ENCODE assay signal across 1 cellular context in the genomic region with DNA sequence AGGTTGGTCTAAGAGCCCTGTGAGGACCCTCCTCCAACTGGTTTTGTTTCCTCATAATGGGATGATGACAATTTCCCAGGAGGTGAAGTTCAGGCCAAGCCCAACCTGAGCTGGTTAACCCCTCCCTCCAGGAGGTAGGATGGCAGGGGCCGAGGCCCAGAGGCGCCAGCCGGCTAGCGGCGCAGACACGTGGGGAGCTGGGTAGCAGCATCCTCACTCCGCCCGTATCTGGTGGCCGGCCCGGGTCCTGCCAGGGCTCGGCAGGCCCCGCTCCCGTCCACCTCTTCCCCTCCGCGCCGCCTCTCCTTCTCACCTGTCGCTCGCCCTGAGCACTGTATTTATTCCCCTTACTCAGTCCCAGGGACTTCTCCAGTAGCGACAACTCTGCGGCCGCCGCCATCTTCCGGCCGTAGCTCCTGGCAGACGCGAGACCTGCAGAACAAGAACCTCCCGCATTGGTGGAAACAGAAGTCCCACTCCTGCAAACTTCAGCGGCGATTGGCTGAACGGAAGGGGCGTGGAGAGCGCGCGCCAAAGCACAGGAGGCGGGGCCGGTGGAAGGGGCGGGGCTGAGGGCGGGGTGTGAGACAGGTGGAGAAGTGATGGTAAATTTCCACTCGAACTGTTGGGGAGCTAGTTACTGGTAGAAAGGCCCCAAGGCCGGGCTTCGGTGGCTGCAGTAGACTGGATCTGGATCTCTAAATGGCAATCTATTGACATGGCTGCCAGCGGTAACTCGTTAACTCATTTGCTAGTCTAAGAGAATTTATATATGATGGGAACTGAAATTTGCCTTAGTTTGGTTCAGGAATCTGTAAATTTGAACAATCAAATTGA.
TF ChIP-seq lines count a peak whose summit lies in the region.

A gene (minus strand): TSS at position 427 of the 837 bp plus-strand sequence. CDS start 27 bp downstream, at position 400.

TF ChIP-seq in HEK293, 187 proteins besides CTCF, POLR2A, EP300 and RAD21 (continued from another document):
- TF ChIP-seq, protein P1, sequence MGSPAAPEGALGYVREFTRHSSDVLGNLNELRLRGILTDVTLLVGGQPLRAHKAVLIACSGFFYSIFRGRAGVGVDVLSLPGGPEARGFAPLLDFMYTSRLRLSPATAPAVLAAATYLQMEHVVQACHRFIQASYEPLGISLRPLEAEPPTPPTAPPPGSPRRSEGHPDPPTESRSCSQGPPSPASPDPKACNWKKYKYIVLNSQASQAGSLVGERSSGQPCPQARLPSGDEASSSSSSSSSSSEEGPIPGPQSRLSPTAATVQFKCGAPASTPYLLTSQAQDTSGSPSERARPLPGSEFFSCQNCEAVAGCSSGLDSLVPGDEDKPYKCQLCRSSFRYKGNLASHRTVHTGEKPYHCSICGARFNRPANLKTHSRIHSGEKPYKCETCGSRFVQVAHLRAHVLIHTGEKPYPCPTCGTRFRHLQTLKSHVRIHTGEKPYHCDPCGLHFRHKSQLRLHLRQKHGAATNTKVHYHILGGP (tag by site-specific recombination; IDR thresholded peaks at IDR 0.05) = no peak
- no peak for TF ChIP-seq ZNF768 (tag by site-specific recombination; IDR thresholded peaks at IDR 0.05)
- no peak for TF ChIP-seq SETDB1 (IDR thresholded peaks at IDR 0.05; ENCODE audit: insufficient read length, low read length)
- TF ChIP-seq, protein P2, sequence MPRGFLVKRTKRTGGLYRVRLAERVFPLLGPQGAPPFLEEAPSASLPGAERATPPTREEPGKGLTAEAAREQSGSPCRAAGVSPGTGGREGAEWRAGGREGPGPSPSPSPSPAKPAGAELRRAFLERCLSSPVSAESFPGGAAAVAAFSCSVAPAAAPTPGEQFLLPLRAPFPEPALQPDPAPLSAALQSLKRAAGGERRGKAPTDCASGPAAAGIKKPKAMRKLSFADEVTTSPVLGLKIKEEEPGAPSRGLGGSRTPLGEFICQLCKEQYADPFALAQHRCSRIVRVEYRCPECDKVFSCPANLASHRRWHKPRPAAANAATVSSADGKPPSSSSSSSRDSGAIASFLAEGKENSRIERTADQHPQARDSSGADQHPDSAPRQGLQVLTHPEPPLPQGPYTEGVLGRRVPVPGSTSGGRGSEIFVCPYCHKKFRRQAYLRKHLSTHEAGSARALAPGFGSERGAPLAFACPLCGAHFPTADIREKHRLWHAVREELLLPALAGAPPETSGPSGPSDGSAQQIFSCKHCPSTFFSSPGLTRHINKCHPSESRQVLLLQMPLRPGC (tag by site-specific recombination; IDR thresholded peaks at IDR 0.05) = no peak; the same call in 1 of the 2 replicates
- TF ChIP-seq, protein P3, sequence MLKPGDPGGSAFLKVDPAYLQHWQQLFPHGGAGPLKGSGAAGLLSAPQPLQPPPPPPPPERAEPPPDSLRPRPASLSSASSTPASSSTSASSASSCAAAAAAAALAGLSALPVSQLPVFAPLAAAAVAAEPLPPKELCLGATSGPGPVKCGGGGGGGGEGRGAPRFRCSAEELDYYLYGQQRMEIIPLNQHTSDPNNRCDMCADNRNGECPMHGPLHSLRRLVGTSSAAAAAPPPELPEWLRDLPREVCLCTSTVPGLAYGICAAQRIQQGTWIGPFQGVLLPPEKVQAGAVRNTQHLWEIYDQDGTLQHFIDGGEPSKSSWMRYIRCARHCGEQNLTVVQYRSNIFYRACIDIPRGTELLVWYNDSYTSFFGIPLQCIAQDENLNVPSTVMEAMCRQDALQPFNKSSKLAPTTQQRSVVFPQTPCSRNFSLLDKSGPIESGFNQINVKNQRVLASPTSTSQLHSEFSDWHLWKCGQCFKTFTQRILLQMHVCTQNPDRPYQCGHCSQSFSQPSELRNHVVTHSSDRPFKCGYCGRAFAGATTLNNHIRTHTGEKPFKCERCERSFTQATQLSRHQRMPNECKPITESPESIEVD (tag by site-specific recombination; IDR thresholded peaks at IDR 0.05) = no peak
- no peak for TF ChIP-seq ZNF133 (tag by site-specific recombination; IDR thresholded peaks at IDR 0.05)
- no peak for TF ChIP-seq ZNF211 (tag by site-specific recombination; IDR thresholded peaks at IDR 0.05; ENCODE audit: low read depth)
- peak; percentile 72; the same call in 1 of the 2 replicates for TF ChIP-seq ZNF324 (tag by site-specific recombination; IDR thresholded peaks at IDR 0.05)
- TF ChIP-seq KLF10 (tag by site-specific recombination; IDR thresholded peaks at IDR 0.05) = peak; percentile 79; the same call in 1 of the 2 replicates
- no peak; the same call in 1 of the 2 replicates for TF ChIP-seq MYNN (tag by site-specific recombination; IDR thresholded peaks at IDR 0.05; ENCODE audit: borderline replicate concordance)
- no peak for TF ChIP-seq ZNF777 (tag by site-specific recombination; IDR thresholded peaks at IDR 0.05; ENCODE audit: borderline replicate concordance)
- TF ChIP-seq, protein P4, sequence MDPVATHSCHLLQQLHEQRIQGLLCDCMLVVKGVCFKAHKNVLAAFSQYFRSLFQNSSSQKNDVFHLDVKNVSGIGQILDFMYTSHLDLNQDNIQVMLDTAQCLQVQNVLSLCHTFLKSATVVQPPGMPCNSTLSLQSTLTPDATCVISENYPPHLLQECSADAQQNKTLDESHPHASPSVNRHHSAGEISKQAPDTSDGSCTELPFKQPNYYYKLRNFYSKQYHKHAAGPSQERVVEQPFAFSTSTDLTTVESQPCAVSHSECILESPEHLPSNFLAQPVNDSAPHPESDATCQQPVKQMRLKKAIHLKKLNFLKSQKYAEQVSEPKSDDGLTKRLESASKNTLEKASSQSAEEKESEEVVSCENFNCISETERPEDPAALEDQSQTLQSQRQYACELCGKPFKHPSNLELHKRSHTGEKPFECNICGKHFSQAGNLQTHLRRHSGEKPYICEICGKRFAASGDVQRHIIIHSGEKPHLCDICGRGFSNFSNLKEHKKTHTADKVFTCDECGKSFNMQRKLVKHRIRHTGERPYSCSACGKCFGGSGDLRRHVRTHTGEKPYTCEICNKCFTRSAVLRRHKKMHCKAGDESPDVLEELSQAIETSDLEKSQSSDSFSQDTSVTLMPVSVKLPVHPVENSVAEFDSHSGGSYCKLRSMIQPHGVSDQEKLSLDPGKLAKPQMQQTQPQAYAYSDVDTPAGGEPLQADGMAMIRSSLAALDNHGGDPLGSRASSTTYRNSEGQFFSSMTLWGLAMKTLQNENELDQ (tag by site-specific recombination; IDR thresholded peaks at IDR 0.05; ENCODE audit: low read depth) = no peak
- no peak for TF ChIP-seq ZNF48 (tag by site-specific recombination; IDR thresholded peaks at IDR 0.05)
- TF ChIP-seq ZNF544 (tag by site-specific recombination; IDR thresholded peaks at IDR 0.05) = no peak
- no peak for TF ChIP-seq ZFHX2 (tag by site-specific recombination; conservative IDR thresholded peaks at IDR 0.05)
- no peak for TF ChIP-seq GFI1B (tag by site-specific recombination; IDR thresholded peaks at IDR 0.05)
